32 cellular contexts compared by ENCODE assay signal in genomic region chr6:20242397-20242796, GRCh38.
"Had no signal": no experiment of that assay in that cellular context is flagged by ENCODE, and none has a peak within 500 bp of the region (broad histone marks: within the 10 kb centered on the region; RNA-seq: fewer than 3 reads in every experiment).

No MANE protein-coding gene starts in this region.

- H3K27ac Mint-ChIP-seq: activated CD4-positive, alpha-beta T cell treated with anti-CD3 and anti-CD28 coated beads, Interleukin-2, amount 10 ng/mL, durations not matched to agents 7 days and 5 days; activated CD8-positive, alpha-beta T cell treated with anti-CD3 and anti-CD28 coated beads, Interleukin-2, amount 10 ng/mL, durations not matched to agents 7 days and 5 days; activated naive CD4-positive, alpha-beta T cell treated with anti-CD3 and anti-CD28 coated beads, Interleukin-2, amount 50 U/mL, for 24 hours; activated naive CD8-positive, alpha-beta T cell treated with anti-CD3 and anti-CD28 coated beads, Interleukin-2, amount 10 ng/mL, durations not matched to agents 7 days and 5 days; activated T-cell treated with anti-CD3 and anti-CD28 coated beads, Interleukin-2, amount 50 U/mL, for 24 hours; activated T-helper 2 cell treated with anti-CD3 and anti-CD28 coated beads, Interferon-gamma antibody, Interleukin-2, Interleukin-4, amounts not matched to agents 10 μg/mL and 5 μg/mL and 100 μg/mL, durations not matched to agents 14 hours and 24 hours and 36 hours; T-cell had no signal

- H3K27me3 ChIP-seq: ascending aorta, cardiac muscle cell, SJCRH30 had no signal

- FAIRE-seq: K562 had no signal

- H3K9ac ChIP-seq: SK-N-SH had no signal

- H3K27me3 Mint-ChIP-seq: activated CD4-positive, alpha-beta T cell treated with anti-CD3 and anti-CD28 coated beads, Interleukin-2, amount 10 ng/mL, durations not matched to agents 7 days and 5 days; activated naive CD4-positive, alpha-beta T cell treated with anti-CD3 and anti-CD28 coated beads, Interleukin-2, amount 50 U/mL, for 24 hours; activated T-cell treated with anti-CD3 and anti-CD28 coated beads, Interleukin-2, amount 50 U/mL, for 24 hours; central memory CD8-positive, alpha-beta T cell; T-cell had no signal

- H3K9me2 ChIP-seq: SK-N-SH had no signal

- H3K36me3 ChIP-seq: ascending aorta, cardiac muscle cell, SJCRH30 had no signal

- H3K36me3 Mint-ChIP-seq: activated naive CD4-positive, alpha-beta T cell treated with anti-CD3 and anti-CD28 coated beads, Interleukin-2, amount 50 U/mL, for 24 hours; activated naive CD8-positive, alpha-beta T cell treated with anti-CD3 and anti-CD28 coated beads, Interleukin-2, amount 10 ng/mL, durations not matched to agents 7 days and 5 days; T-cell had no signal

- H3K9me3 Mint-ChIP-seq: activated CD4-positive, alpha-beta T cell treated with anti-CD3 and anti-CD28 coated beads, Interleukin-2, amount 10 ng/mL, durations not matched to agents 7 days and 5 days; activated naive CD4-positive, alpha-beta T cell treated with anti-CD3 and anti-CD28 coated beads, Interleukin-2, amount 50 U/mL, for 24 hours; activated naive CD8-positive, alpha-beta T cell treated with anti-CD3 and anti-CD28 coated beads, Interleukin-2, amount 10 ng/mL, durations not matched to agents 7 days and 5 days; activated T-cell treated with anti-CD3 and anti-CD28 coated beads, Interleukin-2, amount 50 U/mL, for 24 hours; activated T-helper 2 cell treated with anti-CD3 and anti-CD28 coated beads, Interferon-gamma antibody, Interleukin-2, Interleukin-4, amounts not matched to agents 10 μg/mL and 5 μg/mL and 100 μg/mL, durations not matched to agents 14 hours and 24 hours and 36 hours; central memory CD8-positive, alpha-beta T cell; T-cell had no signal

- ATAC-seq: activated CD8-positive, alpha-beta T cell treated with anti-CD3 and anti-CD28 coated beads, Interleukin-2, amount 10 ng/mL, durations not matched to agents 7 days and 5 days; K562; Panc1; T-cell had no signal

- H3K4me3 ChIP-seq: ascending aorta, cardiac muscle cell, K562, SJCRH30 had no signal

- H3K4me1 ChIP-seq: ascending aorta had no signal

- H3K4me3 Mint-ChIP-seq: activated CD4-positive, alpha-beta T cell treated with anti-CD3 and anti-CD28 coated beads, Interleukin-2, amount 10 ng/mL, durations not matched to agents 7 days and 5 days; activated CD8-positive, alpha-beta T cell treated with anti-CD3 and anti-CD28 coated beads, Interleukin-2, amount 10 ng/mL, durations not matched to agents 7 days and 5 days; activated naive CD4-positive, alpha-beta T cell treated with anti-CD3 and anti-CD28 coated beads, Interleukin-2, amount 50 U/mL, for 24 hours; activated naive CD8-positive, alpha-beta T cell treated with anti-CD3 and anti-CD28 coated beads, Interleukin-2, amount 10 ng/mL, durations not matched to agents 7 days and 5 days; activated T-cell treated with anti-CD3 and anti-CD28 coated beads, Interleukin-2, amount 50 U/mL, for 24 hours; central memory CD8-positive, alpha-beta T cell; T-cell had no signal

- H3K27ac ChIP-seq: ascending aorta, cardiac muscle cell, SJCRH30, VCaP had no signal

- DNase-seq: activated CD4-positive, alpha-beta T cell treated with anti-CD3 and anti-CD28 coated beads for 1 hour; activated CD4-positive, alpha-beta T cell treated with anti-CD3 and anti-CD28 coated beads, Interleukin-2, amount 10 ng/mL, durations not matched to agents 7 days and 5 days; activated CD4-positive, alpha-beta T cell treated with anti-CD3 and anti-CD28 coated beads, Interleukin-2, amount 50 U/mL, for 48 hours; activated CD4-positive, CD25-positive, alpha-beta regulatory T cell; activated CD8-positive, alpha-beta T cell treated with anti-CD3 and anti-CD28 coated beads, Interleukin-2, amount 10 ng/mL, durations not matched to agents 7 days and 5 days; activated gamma-delta T cell; activated naive CD4-positive, alpha-beta T cell treated with Interleukin-2 at 50 U/mL for 16 hours; activated naive CD8-positive, alpha-beta T cell treated with anti-CD3 and anti-CD28 coated beads, Interleukin-2, amount 10 ng/mL, durations not matched to agents 7 days and 5 days; activated T-cell treated with anti-CD3 and anti-CD28 coated beads, Interleukin-2, amount 50 U/mL, for 24 hours; amygdala; NCI-H1092 treated with DMSO at 0.1 percent for 48 hours; NCI-H1436; NCI-H1694; NCI-H1930; NCI-H2081 treated with DMSO at 0.1 percent for 48 hours; NCI-H2171; NCI-H446; NCI-H510A treated with DMSO at 0.1 percent for 48 hours; SHP77; SK-N-SH; T-cell; T-helper 2 cell; T-helper 9 cell had no signal

- H3K9me3 ChIP-seq: ascending aorta, SJCRH30, SK-N-SH had no signal

- H3K4me2 ChIP-seq: SK-N-SH had no signal
